ENCODE assay signal across 16 cellular contexts in the genomic region with DNA sequence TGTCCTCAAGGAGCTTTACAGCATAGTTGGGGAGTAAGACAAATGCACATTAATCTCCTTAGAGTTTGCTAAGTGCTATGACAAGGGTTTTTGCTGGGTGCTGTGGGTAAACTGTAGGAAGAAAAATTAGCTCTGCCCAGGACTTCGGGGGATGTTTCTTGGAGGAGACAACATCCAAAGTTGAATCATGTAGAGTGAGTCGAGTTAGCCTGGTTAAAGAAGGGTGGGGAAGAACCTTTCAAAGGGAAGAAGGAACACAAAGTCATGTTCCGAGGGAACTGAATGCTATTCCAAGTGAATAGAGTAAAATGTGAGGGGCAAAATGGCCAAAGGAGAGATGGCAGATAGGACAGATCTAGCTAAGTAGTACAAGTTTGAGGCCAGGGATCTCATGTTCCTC. TPM values are rescaled to one million over a fixed set of nuclear protein-coding genes. Genes with fewer than 3 reads are reported as not detected.
DNase-seq lines count a peak whose midpoint lies in the region; ATAC-seq, FAIRE-seq and TF ChIP-seq lines count a peak whose summit lies in the region.
"Had no signal": no experiment of that assay in that cellular context is flagged by ENCODE, and none has a peak within 500 bp of the region (broad histone marks: within the 10 kb centered on the region; RNA-seq: fewer than 3 reads in every experiment).

No MANE protein-coding gene starts in this region.

- intact Hi-C loops in HepG2 (cut with micrococcal nuclease; ENCODE audit: unreplicated experiment): no loop called here
- intact Hi-C loops in right lobe of liver (cut with DNase I): loop anchor here (5.0 to 10.0 kb wide), 2 partner anchors 232 to 240 kb away; no protein-coding TSS in a partner anchor
- intact Hi-C loops in IMR-90 (cut with micrococcal nuclease): loop anchor here (5.0 kb wide), 1 partner anchor 402 kb away; no protein-coding TSS in a partner anchor
- intact Hi-C loops in pancreas (cut with DNase I): loop anchor here in 1 of 3 donors (5.0 kb wide), 1 partner anchor 237 kb away; no protein-coding TSS in a partner anchor

- peak overlapping the region; percentile 79; the same call in 1 of the 2 replicates for H3K4ac ChIP-seq in IMR-90 (ENCODE audit: low read depth, low read length)

- H2BK15ac ChIP-seq in IMR-90 (ENCODE audit: low read depth, low read length): no peak overlapping the region

- no peak overlapping the region; the same call in 1 of the 2 replicates for H3K14ac ChIP-seq in IMR-90 (replicated peaks; ENCODE audit: low read depth, low read length)

- H2BK20ac ChIP-seq in IMR-90 (ENCODE audit: low read depth, low read length): peak overlapping the region; percentile 34; the same call in 1 of the 2 replicates

- TF ChIP-seq RAD21 in HepG2 (CRISPR knock-in tag; IDR thresholded peaks at IDR 0.05) (no peak), IMR-90 (IDR thresholded peaks at IDR 0.05; ENCODE audit: low read length) (no peak)

- no peak overlapping the region for H3K9ac ChIP-seq in HepG2 (ENCODE audit: insufficient read depth, low read depth, low read length)
- H3K9ac ChIP-seq in IMR-90 (ENCODE audit: low read depth, low read length): peak overlapping the region; percentile 42; the same call in 1 of the 2 replicates
- peak overlapping the region; percentile 40 for H3K9ac ChIP-seq in smooth muscle cell (ENCODE audit: low read depth)
- H3K9ac ChIP-seq: BLaER1 had no signal

- H3K4me2 ChIP-seq in HepG2 (ENCODE audit: low read depth, low read length): no peak overlapping the region
- peak overlapping the region; percentile 20; the same call in 1 of the 2 replicates for H3K4me2 ChIP-seq in IMR-90 (ENCODE audit: low read depth, low read length)
- H3K4me2 ChIP-seq in hepatocyte: no peak overlapping the region
- H3K4me2 ChIP-seq in smooth muscle cell: peak overlapping the region; percentile 33
- H3K4me2 ChIP-seq: BLaER1 had no signal

- peaks cover 16% of the 10 kb centered on the region for H3F3A ChIP-seq in smooth muscle cell (ENCODE audit: low read depth)

- TF ChIP-seq EP300 in HepG2 (IDR thresholded peaks at IDR 0.05; ENCODE audit: low read depth in 2 of 2, low read length in 2 of 2) (no peak), HepG2 (CRISPR knock-in tag; IDR thresholded peaks at IDR 0.05; ENCODE audit: borderline replicate concordance) (no peak), tibial nerve (IDR thresholded peaks at IDR 0.05) (no peak)

- no peaks in the 10 kb centered on the region for H3K9me2 ChIP-seq in hepatocyte (replicated peaks; ENCODE audit: insufficient read depth)

- peaks cover 11 to 12% of the 10 kb centered on the region in 2 experiments for H3K79me1 ChIP-seq in IMR-90 (ENCODE audit: low read depth in 1 of 2, low read length in 2 of 2)

- in situ Hi-C loops in HepG2 (cut with HindIII; ENCODE audit: extremely low pct_ligation_motif_present, low pct_unique_long_range_greater_than_20kb): loop anchor here (5.0 kb wide), 1 partner anchor 247 kb away; no protein-coding TSS in a partner anchor
- in situ Hi-C loops in IMR-90 (cut with MboI; ENCODE audit: low sequenced_read_pairs): no loop called here

- peak overlapping the region; percentile 21; the same call in 1 of the 2 replicates for H2BK120ac ChIP-seq in IMR-90 (ENCODE audit: low read depth, low read length)

- peak overlapping the region; percentile 35; the same call in 1 of the 2 replicates for H3K23ac ChIP-seq in IMR-90 (ENCODE audit: low read depth, low read length)

- ATAC-seq in HepG2 (no peak), right lobe of liver (no peak), IMR-90 (ENCODE audit: low read depth) (peak; percentile 27), pancreas (no peak)

- H2AK9ac ChIP-seq in IMR-90 (replicated peaks; ENCODE audit: low read depth, low read length, poor library complexity): no peak overlapping the region

- DNase-seq in HepG2 (ENCODE audit: low spot score) (no peak), right lobe of liver (no peak), IMR-90 (peak; percentile 24), hepatocyte (ENCODE audit: low spot score) (no peak), smooth muscle cell (lab: John Stamatoyannopoulos, UW; ENCODE audit: unreplicated experiment) (no peak), NCI-H1105 treated with DMSO at 0.1 percent for 48 hours (lab: John Stamatoyannopoulos, UW) (no peak), tibial nerve (ENCODE audit: low spot score in 2 of 2) (no peak), pancreas (no peak)
- DNase-seq: NCI-H1436; NCI-H2081; NCI-H526; NK-92 treated with Interleukin-12 subunit alpha and Interleukin-12 subunit beta, amount 100 ng/mL, for 24 hours had no signal

- no TSS peak for BruUV-seq in HepG2 (replicated peaks; lab: Mats Ljungman, UMichigan)
- BruUV-seq in IMR-90 (replicated peaks; lab: Mats Ljungman, UMichigan): no TSS peak

- peak overlapping the region; percentile 39; the same call in 1 of the 2 replicates for H4K5ac ChIP-seq in IMR-90 (ENCODE audit: low read depth, low read length)

- H4K91ac ChIP-seq in IMR-90 (ENCODE audit: insufficient read depth, low read depth, low read length): peak overlapping the region; percentile 38; the same call in 1 of the 2 replicates

- H3K9me3 ChIP-seq in HepG2 (ENCODE audit: low read length) (no peaks in the 10 kb centered on the region), right lobe of liver (no peaks in the 10 kb centered on the region), IMR-90 (ENCODE audit: control insufficient read depth, insufficient read depth, low read length) (no peaks in the 10 kb centered on the region), hepatocyte (ENCODE audit: low read depth) (no peaks in the 10 kb centered on the region), smooth muscle cell (replicated peaks; ENCODE audit: low read depth) (no peaks in the 10 kb centered on the region), tibial nerve (no peaks in the 10 kb centered on the region), pancreas (no peaks in the 10 kb centered on the region)
- H3K9me3 ChIP-seq: BLaER1, SJSA1 had no signal

- H4K20me1 ChIP-seq in HepG2 (ENCODE audit: insufficient read depth, low read length): no peaks in the 10 kb centered on the region
- no peaks in the 10 kb centered on the region for H4K20me1 ChIP-seq in IMR-90 (ENCODE audit: insufficient read depth, low read length)
- no peaks in the 10 kb centered on the region for H4K20me1 ChIP-seq in hepatocyte (ENCODE audit: insufficient read depth, poor library complexity, severe bottlenecking)
- H4K20me1 ChIP-seq in smooth muscle cell (ENCODE audit: low read depth): peaks cover 12% of the 10 kb centered on the region

- no peak overlapping the region for H3K18ac ChIP-seq in IMR-90 (ENCODE audit: low read depth, low read length)

- TF ChIP-seq POLR2A in HepG2 (IDR thresholded peaks at IDR 0.05; ENCODE audit: insufficient read depth in 1 of 2, low read depth in 2 of 2, low read length in 2 of 2) (no peak), right lobe of liver (IDR thresholded peaks at IDR 0.05) (no peak), IMR-90 (IDR thresholded peaks at IDR 0.05; ENCODE audit: low read depth, low read length) (no peak), tibial nerve (IDR thresholded peaks at IDR 0.05) (no peak)

- H3K4me3 ChIP-seq in HepG2 (replicated peaks in 1 of 3; ENCODE audit: insufficient read depth in 1 of 3, low read depth in 2 of 3, low read length in 3 of 3) (no peak overlapping the region), right lobe of liver (no peak overlapping the region), IMR-90 (ENCODE audit: insufficient read depth, low read depth, low read length) (no peak overlapping the region), hepatocyte (no peak overlapping the region), smooth muscle cell (no peak overlapping the region), tibial nerve (no peak overlapping the region), pancreas (no peak overlapping the region)
- H3K4me3 ChIP-seq: BLaER1, SJSA1 had no signal

- H3K27me3 ChIP-seq in HepG2 (ENCODE audit: control insufficient read depth in 1 of 2, insufficient read depth in 2 of 2, low read length in 2 of 2) (no peaks in the 10 kb centered on the region), right lobe of liver (no peaks in the 10 kb centered on the region), IMR-90 (ENCODE audit: control insufficient read depth, insufficient read depth, low read length) (no peaks in the 10 kb centered on the region), hepatocyte (no peaks in the 10 kb centered on the region), smooth muscle cell (ENCODE audit: low read depth) (no peaks in the 10 kb centered on the region), tibial nerve (no peaks in the 10 kb centered on the region), pancreas (no peaks in the 10 kb centered on the region)
- H3K27me3 ChIP-seq: BLaER1, SJSA1 had no signal

- H3K79me2 ChIP-seq in HepG2 (ENCODE audit: insufficient read depth, low read length) (no peaks in the 10 kb centered on the region), hepatocyte (no peaks in the 10 kb centered on the region), smooth muscle cell (ENCODE audit: low read depth) (no peaks in the 10 kb centered on the region)

- POLR2A ChIA-PET in HepG2 (lab: Yijun Ruan, JAX): interaction anchor here (1.1 kb wide), 1 partner anchor 18 kb away, joined by 4 read pairs; a partner anchor contains a TSS
- POLR2A ChIA-PET in IMR-90 (lab: Charles Lee; ENCODE audit: unreplicated experiment): no interaction called here

- H3K56ac ChIP-seq in IMR-90 (ENCODE audit: extremely low read depth, insufficient read depth, low read length): no peak overlapping the region

- peak overlapping the region; percentile 66 for H2BK5ac ChIP-seq in IMR-90 (ENCODE audit: low read depth, low read length, poor library complexity, severe bottlenecking)

- H3K4me1 ChIP-seq in HepG2 (ENCODE audit: insufficient read depth, low read length) (peaks cover 7% of the 10 kb centered on the region; the same call in 1 of the 2 replicates), right lobe of liver (peaks cover 0 to 6% (median 0%) of the 10 kb centered on the region in 4 donors), IMR-90 (ENCODE audit: control insufficient read depth, insufficient read depth, low read length) (peaks cover 5% of the 10 kb centered on the region), hepatocyte (ENCODE audit: insufficient read depth) (no peaks in the 10 kb centered on the region), smooth muscle cell (ENCODE audit: low read depth) (no peaks in the 10 kb centered on the region), tibial nerve (peaks cover 0 to 9% (median 0%) of the 10 kb centered on the region in 4 donors), pancreas (no peaks in the 10 kb centered on the region)
- H3K4me1 ChIP-seq: BLaER1, SJSA1 had no signal

- dilution Hi-C loops in IMR-90 (cut with HindIII; ENCODE audit: low sequenced_read_pairs, unreplicated experiment): no loop called here

- CTCF ChIA-PET in HepG2 (lab: Yijun Ruan, JAX; ENCODE audit: low intra/inter-chr PET ratio, low total read pairs) (no interaction called here), IMR-90 (lab: Yijun Ruan, JAX) (interaction anchor here (0.6 to 1.0 kb wide), 4 partner anchors 12 to 1053 kb away, joined by 3 to 4 read pairs (median 4); no protein-coding TSS in a partner anchor)

- H4K8ac ChIP-seq in IMR-90 (ENCODE audit: low read depth in 2 of 2, low read length in 2 of 2): peak overlapping the region in 1 of 2 experiments; percentile 41; a peak in 2 of 4 replicates

- no peak overlapping the region; the same call in 1 of the 2 replicates for H2AK5ac ChIP-seq in IMR-90 (ENCODE audit: low read depth, low read length)

- H3K27ac ChIP-seq in HepG2 (ENCODE audit: extremely low read length, insufficient read depth, low read length) (no peak overlapping the region), right lobe of liver (no peak overlapping the region), IMR-90 (ENCODE audit: insufficient read depth, low read length) (peak overlapping the region; percentile 71; the same call in 1 of the 2 replicates), hepatocyte (peak overlapping the region; percentile 6), smooth muscle cell (ENCODE audit: low read depth) (peak overlapping the region; percentile 65), tibial nerve (no peak overlapping the region), pancreas (no peak overlapping the region)
- H3K27ac ChIP-seq: BLaER1, RWPE1, SJSA1 had no signal

- no peaks in the 10 kb centered on the region for H3K9me1 ChIP-seq in IMR-90 (ENCODE audit: insufficient read depth, low read length)

- FAIRE-seq in HepG2 (lab: Jason Lieb, UNC) (no peak), pancreas (lab: Jason Lieb, UNC) (no peak)
- FAIRE-seq: H1 had no signal

- no peak for TF ChIP-seq CTCF in HepG2 (CRISPR knock-in tag; IDR thresholded peaks at IDR 0.05)
- TF ChIP-seq CTCF in right lobe of liver (IDR thresholded peaks at IDR 0.05): no peak
- TF ChIP-seq CTCF in IMR-90 (conservative IDR thresholded peaks at IDR 0.05; ENCODE audit: low read depth, low read length): no peak
- no peak for TF ChIP-seq CTCF in hepatocyte (IDR thresholded peaks at IDR 0.05; ENCODE audit: poor library complexity)
- no peak for TF ChIP-seq CTCF in smooth muscle cell (IDR thresholded peaks at IDR 0.05; ENCODE audit: borderline replicate concordance, insufficient read depth, poor library complexity, severe bottlenecking)
- no peak for TF ChIP-seq CTCF in tibial nerve (IDR thresholded peaks at IDR 0.05)
- no peak for TF ChIP-seq CTCF in pancreas (IDR thresholded peaks at IDR 0.05)

- H2AFZ ChIP-seq in HepG2 (ENCODE audit: low read length) (no peak overlapping the region), IMR-90 (replicated peaks; ENCODE audit: low read length, poor library complexity) (no peak overlapping the region), hepatocyte (no peak overlapping the region), smooth muscle cell (ENCODE audit: low read depth) (no peak overlapping the region)

- H3K36me3 ChIP-seq in HepG2 (replicated peaks in 1 of 2; ENCODE audit: control insufficient read depth in 1 of 2, insufficient read depth in 2 of 2, low read length in 2 of 2) (peaks cover 7 to 22% of the 10 kb centered on the region in 2 experiments), right lobe of liver (peaks cover 0 to 13% (median 8%) of the 10 kb centered on the region in 4 donors), IMR-90 (ENCODE audit: control insufficient read depth, insufficient read depth, low read length) (peaks cover 3% of the 10 kb centered on the region; the same call in 1 of the 2 replicates), hepatocyte (replicated peaks; ENCODE audit: insufficient read depth, low read depth) (no peaks in the 10 kb centered on the region), smooth muscle cell (ENCODE audit: low read depth) (peaks cover 10% of the 10 kb centered on the region), tibial nerve (peaks cover 0 to 29% (median 0%) of the 10 kb centered on the region in 3 donors), pancreas (peaks cover 0 to 10% (median 0%) of the 10 kb centered on the region in 3 donors)

- 96% methylated on average over 3 of the region's 3 CpGs for WGBS in HepG2 (ENCODE audit: low lambda C conversion rate)
- WGBS in right lobe of liver (ENCODE audit: insufficient coverage, low coverage, low lambda C conversion rate, missing lambda C conversion rate): 82% methylated on average over 3 of the region's 3 CpGs
- WGBS in IMR-90 (ENCODE audit: extremely low coverage in 2 of 2, insufficient read length in 1 of 2), 2 experiments: 80% methylated on average over 1 of the region's 3 CpGs; no CpG with 5 or more reads in 1 of the 2 experiments
- 91% methylated on average over 3 of the region's 3 CpGs for WGBS in hepatocyte (ENCODE audit: low lambda C conversion rate, missing lambda C conversion rate)
- WGBS in smooth muscle cell (ENCODE audit: low lambda C conversion rate): 72% methylated on average over 3 of the region's 3 CpGs
- WGBS in tibial nerve, 2 donors: 77 to 91% methylated on average over 3 of the region's 3 CpGs
- WGBS in pancreas, 2 donors: 82 to 87% methylated on average over 3 of the region's 3 CpGs

RNA-seq across cellular contexts. Expression of a gene that starts 17.1 kb away (rescaled TPM):
- 15.2 and 17.7 TPM in 2 replicates for total RNA-seq in HepG2 (2016; rRNA removed; fragmentation: Illumina TruSeq; extraction: Trizol)
- total RNA-seq in HepG2 (2016; cell fraction: cytosol; rRNA removed; fragmentation: Illumina TruSeq; extraction: Trizol; ENCODE audit: low read depth): 1.6 and 2.0 TPM in 2 replicates
- total RNA-seq in HepG2 (2016; cell fraction: insoluble cytoplasmic fraction; rRNA removed; fragmentation: Illumina TruSeq; extraction: Trizol): 15.9 and 18.4 TPM in 2 replicates
- total RNA-seq in HepG2 (2016; cell fraction: membrane; rRNA removed; fragmentation: Illumina TruSeq; extraction: Trizol): 5.3 and 5.5 TPM in 2 replicates
- total RNA-seq in HepG2 (2016; cell fraction: nucleus; rRNA removed; fragmentation: Illumina TruSeq; extraction: Trizol): 13.9 and 19.7 TPM in 2 replicates
- polyA plus RNA-seq in HepG2 (2011; rRNA removed): 3.9 and 4.2 TPM in 2 replicates
- polyA plus RNA-seq in HepG2 (2011; cell fraction: cytosol; rRNA removed): 5.3 and 5.4 TPM in 2 replicates
- 4.3 and 5.4 TPM in 2 replicates for polyA plus RNA-seq in HepG2 (2011; cell fraction: nucleus; rRNA removed)
- polyA plus RNA-seq in HepG2 (2012): 4.0 TPM in 2 replicates
- 0.49 and 0.59 TPM in 2 replicates for polyA plus RNA-seq in HepG2 (2016; cell fraction: cytosol; fragmentation: Illumina TruSeq; extraction: Trizol; ENCODE audit: low read depth)
- 17.4 and 18.3 TPM in 2 replicates for polyA plus RNA-seq in HepG2 (2016; cell fraction: insoluble cytoplasmic fraction; fragmentation: Illumina TruSeq; extraction: Trizol; ENCODE audit: low read depth)
- 1.9 and 2.2 TPM in 2 replicates for polyA plus RNA-seq in HepG2 (2016; cell fraction: membrane; fragmentation: Illumina TruSeq; extraction: Trizol; ENCODE audit: low read depth)
- 9.8 and 12.4 TPM in 2 replicates for polyA plus RNA-seq in HepG2 (2016; cell fraction: nucleus; fragmentation: Illumina TruSeq; extraction: Trizol; ENCODE audit: insufficient read depth, low read depth)
- polyA minus RNA-seq in HepG2 (2011; rRNA and poly(A)+ RNA removed; ENCODE audit: low replicate concordance): 8.7 and 42.7 TPM in 2 replicates
- polyA minus RNA-seq in HepG2 (2011; cell fraction: cytosol; rRNA and poly(A)+ RNA removed): 5.3 and 9.5 TPM in 2 replicates
- polyA minus RNA-seq in HepG2 (2011; cell fraction: nucleus; rRNA and poly(A)+ RNA removed): 23.7 and 28.6 TPM in 2 replicates
- 1 to 10 TPM; 3.3 to 6.4 (median 4.8) TPM for total RNA-seq in right lobe of liver
- 16.4 and 17.4 TPM in 2 replicates for total RNA-seq in IMR-90 (2012; rRNA removed)
- 6.5 and 7.5 TPM in 2 replicates for polyA plus RNA-seq in IMR-90 (2012; rRNA removed)
- polyA plus RNA-seq in IMR-90 (2012; cell fraction: cytosol; rRNA removed): 5.7 and 6.5 TPM in 2 replicates
- 5.5 and 10.2 TPM in 2 replicates for polyA plus RNA-seq in IMR-90 (2012; cell fraction: nucleus; rRNA removed; ENCODE audit: low replicate concordance)
- 11.2 and 12.5 TPM in 2 replicates for total RNA-seq in hepatocyte
- 7.5 and 12.2 TPM in 2 replicates for polyA plus RNA-seq in hepatocyte
- total RNA-seq in smooth muscle cell: 16.9 and 24.1 TPM in 2 replicates
- 8.7 and 9.6 TPM in 2 replicates for polyA plus RNA-seq in smooth muscle cell
- 10 to 100 TPM; 12.1 to 33.4 (median 16.7) TPM for total RNA-seq in tibial nerve
- 1 to 10 TPM; 2.7 to 5.6 (median 3.7) TPM for total RNA-seq in pancreas
- polyA plus RNA-seq in pancreas: 1 to 10 TPM; 2.2 to 2.6 TPM

RNA-seq across cellular contexts. Expression of a gene that starts 17.5 kb away (rescaled TPM):
- 7.9 and 12.0 TPM in 2 replicates for total RNA-seq in HepG2 (2016; rRNA removed; fragmentation: Illumina TruSeq; extraction: Trizol)
- 0.40 and 0.71 TPM in 2 replicates for total RNA-seq in HepG2 (2016; cell fraction: cytosol; rRNA removed; fragmentation: Illumina TruSeq; extraction: Trizol; ENCODE audit: low read depth)
- total RNA-seq in HepG2 (2016; cell fraction: insoluble cytoplasmic fraction; rRNA removed; fragmentation: Illumina TruSeq; extraction: Trizol): 7.4 and 10.9 TPM in 2 replicates
- 2.4 and 3.3 TPM in 2 replicates for total RNA-seq in HepG2 (2016; cell fraction: membrane; rRNA removed; fragmentation: Illumina TruSeq; extraction: Trizol)
- 6.8 and 7.1 TPM in 2 replicates for total RNA-seq in HepG2 (2016; cell fraction: nucleus; rRNA removed; fragmentation: Illumina TruSeq; extraction: Trizol)
- 2.1 and 2.4 TPM in 2 replicates for polyA plus RNA-seq in HepG2 (2011; rRNA removed)
- 1.1 and 1.6 TPM in 2 replicates for polyA plus RNA-seq in HepG2 (2011; cell fraction: cytosol; rRNA removed)
- 2.8 and 3.3 TPM in 2 replicates for polyA plus RNA-seq in HepG2 (2011; cell fraction: nucleus; rRNA removed)
- polyA plus RNA-seq in HepG2 (2012): 3.4 TPM in 2 replicates
- 0.14 and 0.19 TPM in 2 replicates for polyA plus RNA-seq in HepG2 (2016; cell fraction: cytosol; fragmentation: Illumina TruSeq; extraction: Trizol; ENCODE audit: low read depth)
- polyA plus RNA-seq in HepG2 (2016; cell fraction: insoluble cytoplasmic fraction; fragmentation: Illumina TruSeq; extraction: Trizol; ENCODE audit: low read depth): 6.1 and 6.9 TPM in 2 replicates
- polyA plus RNA-seq in HepG2 (2016; cell fraction: membrane; fragmentation: Illumina TruSeq; extraction: Trizol; ENCODE audit: low read depth): 0.82 and 0.91 TPM in 2 replicates
- polyA plus RNA-seq in HepG2 (2016; cell fraction: nucleus; fragmentation: Illumina TruSeq; extraction: Trizol; ENCODE audit: insufficient read depth, low read depth): 7.0 and 7.6 TPM in 2 replicates
- polyA minus RNA-seq in HepG2 (2011; rRNA and poly(A)+ RNA removed; ENCODE audit: low replicate concordance): 6.2 and 13.6 TPM in 2 replicates
- 5.3 and 6.2 TPM in 2 replicates for polyA minus RNA-seq in HepG2 (2011; cell fraction: cytosol; rRNA and poly(A)+ RNA removed)
- 6.1 and 6.2 TPM in 2 replicates for polyA minus RNA-seq in HepG2 (2011; cell fraction: nucleus; rRNA and poly(A)+ RNA removed)
- total RNA-seq in right lobe of liver: 1 to 10 TPM; 5.7 to 7.8 (median 6.8) TPM
- total RNA-seq in IMR-90 (2012; rRNA removed): 11.5 and 15.3 TPM in 2 replicates
- 2.6 and 2.7 TPM in 2 replicates for polyA plus RNA-seq in IMR-90 (2012; rRNA removed)
- polyA plus RNA-seq in IMR-90 (2012; cell fraction: cytosol; rRNA removed): 1.5 and 1.8 TPM in 2 replicates
- 2.1 and 3.3 TPM in 2 replicates for polyA plus RNA-seq in IMR-90 (2012; cell fraction: nucleus; rRNA removed; ENCODE audit: low replicate concordance)
- 20.6 and 23.4 TPM in 2 replicates for total RNA-seq in hepatocyte
- polyA plus RNA-seq in hepatocyte: 3.2 and 4.0 TPM in 2 replicates
- total RNA-seq in smooth muscle cell: 15.6 and 19.7 TPM in 2 replicates
- polyA plus RNA-seq in smooth muscle cell: 4.2 and 4.3 TPM in 2 replicates
- total RNA-seq in tibial nerve: 10 to 100 TPM; 12.6 to 15.7 (median 14.5) TPM
- total RNA-seq in pancreas: 1 to 10 TPM; 5.1 to 8.5 (median 6.8) TPM
- polyA plus RNA-seq in pancreas: 1 to 10 TPM; 2.4 to 4.6 TPM

Comparison
In these comparisons a context has a peak if more than half of its experiments do, and no peak if none do; other contexts are left out.
1. H3K27ac ChIP-seq: peak in IMR-90 (single experiment), hepatocyte (single experiment) and smooth muscle cell (single experiment); none in HepG2 (single experiment), right lobe of liver (0 of 3), tibial nerve (0 of 4) and pancreas (0 of 4).
2. H3K4me2 ChIP-seq: peak in IMR-90 (single experiment) and smooth muscle cell (single experiment); none in HepG2 (single experiment) and hepatocyte (single experiment).